In genomic region chr17:5587431-5588032, GRCh38 we compare ENCODE assay signal across 8 cellular contexts. TPM values are rescaled to one million over a fixed set of nuclear protein-coding genes. Genes with fewer than 3 reads are reported as not detected.
DNase-seq lines count a peak whose midpoint lies in the region; ATAC-seq, FAIRE-seq and TF ChIP-seq lines count a peak whose summit lies in the region.

No MANE protein-coding gene starts in this region.

- H3K9ac ChIP-seq in astrocyte (ENCODE audit: low read length) = no peak overlapping the region

- H3K4me2 ChIP-seq in astrocyte (ENCODE audit: low read length) = no peak overlapping the region

- H3K4me1 ChIP-seq in astrocyte (ENCODE audit: insufficient read depth, low read length) = peaks cover 25% of the 10 kb centered on the region

- no peaks in the 10 kb centered on the region for H3K27me3 ChIP-seq in astrocyte (ENCODE audit: insufficient read depth, low read length)

- H4K20me1 ChIP-seq in astrocyte (ENCODE audit: insufficient read depth, low read length) = no peaks in the 10 kb centered on the region

- no peaks in the 10 kb centered on the region for H3K36me3 Mint-ChIP-seq in astrocyte (ENCODE audit: low read depth, unreplicated experiment)

- H3K27ac Mint-ChIP-seq in astrocyte (ENCODE audit: unreplicated experiment) = no peak overlapping the region

- H2AFZ ChIP-seq in astrocyte (ENCODE audit: low read depth, low read length) = no peak overlapping the region

- no peaks in the 10 kb centered on the region for H3K36me3 ChIP-seq in astrocyte (ENCODE audit: insufficient read depth, low read length)

- peak; percentile 41 for FAIRE-seq in astrocyte (lab: Jason Lieb, UNC)

- H3K4me3 ChIP-seq in LNCaP clone FGC (ENCODE audit: low read depth, low read length) (no peak overlapping the region), astrocyte (ENCODE audit: insufficient read depth, low read depth, low read length) (no peak overlapping the region)

- peaks cover 10% of the 10 kb centered on the region for H3K4me1 Mint-ChIP-seq in astrocyte (ENCODE audit: low read depth, unreplicated experiment)

- H3K4me3 Mint-ChIP-seq in astrocyte (ENCODE audit: unreplicated experiment) = no peak overlapping the region

- H3K27ac ChIP-seq in astrocyte (ENCODE audit: low read depth, low read length) = no peak overlapping the region

- no peaks in the 10 kb centered on the region for H3K9me3 ChIP-seq in astrocyte (ENCODE audit: insufficient read depth, low read depth, low read length)

- DNase-seq in NCI-H187 treated with DMSO at 0.1 percent for 48 hours (lab: John Stamatoyannopoulos, UW) (peak; percentile 14), NCI-H187 (lab: John Stamatoyannopoulos, UW) (no peak), LNCaP clone FGC (ENCODE audit: low read depth) (peak; percentile 33), SHP77 (lab: John Stamatoyannopoulos, UW) (peak; percentile 76 to 85), astrocyte (ENCODE audit: low read depth) (peak; percentile 33), inferior parietal cortex (ENCODE audit: extremely low spot score) (peak; percentile 98)
- DNase-seq in stimulated activated CD4-positive, alpha-beta T cell treated with anti-CD3 and anti-CD28 coated beads, Interleukin-4, amount 100 ng/mL, for 1 hour = peak; percentile 18

- no peaks in the 10 kb centered on the region for H3K9me3 Mint-ChIP-seq in astrocyte (ENCODE audit: unreplicated experiment)

- ATAC-seq in esophagus mucosa = no peak

- TF ChIP-seq CTCF in LNCaP clone FGC (IDR thresholded peaks at IDR 0.05; ENCODE audit: control insufficient read depth, extremely low read depth, insufficient read depth) = peak; percentile 87
- peak; percentile 97 for TF ChIP-seq CTCF in astrocyte (IDR thresholded peaks at IDR 0.05; ENCODE audit: insufficient read depth, low read depth, low read length)

- no peaks in the 10 kb centered on the region for H3K79me2 ChIP-seq in astrocyte (ENCODE audit: insufficient read depth, low read length)

- peaks cover 7% of the 10 kb centered on the region for H3K27me3 Mint-ChIP-seq in astrocyte (ENCODE audit: low read depth, unreplicated experiment)

RNA-seq across cellular contexts. Expression of gene NLRP1, which starts 3.2 kb away (rescaled TPM):
- total RNA-seq in astrocyte = 37.5 and 48.1 TPM in 2 replicates
- 11.2 TPM for total RNA-seq in esophagus mucosa

Comparison
In these comparisons a context has a peak if more than half of its experiments do, and no peak if none do; other contexts are left out.
1. DNase-seq: peak in NCI-H187 treated with DMSO at 0.1 percent for 48 hours (single experiment), LNCaP clone FGC (single experiment), SHP77 (2 of 2), astrocyte (single experiment), inferior parietal cortex (single experiment) and stimulated activated CD4-positive, alpha-beta T cell treated with anti-CD3 and anti-CD28 coated beads, Interleukin-4, amount 100 ng/mL, for 1 hour (single experiment); none in NCI-H187 (0 of 2).